ENCODE assay signal across 24 cellular contexts in the genomic region with DNA sequence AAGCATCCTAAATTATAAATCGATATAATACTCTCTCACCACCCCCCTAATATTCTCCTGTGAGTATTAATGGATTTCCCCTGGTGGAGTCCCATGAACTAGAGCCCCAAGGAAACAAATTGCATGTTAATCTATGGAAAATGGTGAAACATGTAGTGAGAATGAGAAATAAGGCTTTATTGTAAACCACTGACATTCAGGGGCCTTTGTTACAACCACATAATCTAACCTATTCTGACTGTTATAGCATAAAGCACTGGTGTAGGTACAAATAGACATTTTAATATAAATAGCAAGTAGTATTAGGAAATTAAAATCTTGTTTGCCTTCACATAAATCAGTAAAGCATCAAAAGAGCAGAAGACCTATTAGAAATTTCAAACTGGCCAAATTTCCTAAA.
"Had no signal": no experiment of that assay in that cellular context is flagged by ENCODE, and none has a peak within 500 bp of the region (broad histone marks: within the 10 kb centered on the region; RNA-seq: fewer than 3 reads in every experiment).

No MANE protein-coding gene starts in this region.

- H3K9me3 Mint-ChIP-seq: activated naive CD4-positive, alpha-beta T cell treated with anti-CD3 and anti-CD28 coated beads, Interleukin-2, amount 10 ng/mL, durations not matched to agents 7 days and 5 days; dendritic cell treated with granulocyte-macrophage colony-stimulating factor and Interleukin-4, amounts not matched to agents 40 ng/mL and 50 ng/mL, for 4 days; natural killer cell treated with Interleukin-12 subunit alpha and Interleukin-12 subunit beta and Interleukin-15 and Interleukin-18, amount 100 ng/mL, for 72 hours had no signal

- DNase-seq: activated CD4-positive, alpha-beta T cell treated with anti-CD3 and anti-CD28 coated beads for 4 hours; activated CD4-positive, alpha-beta T cell treated with anti-CD3 and anti-CD28 coated beads, Interleukin-2, amount 50 U/mL, for 4 hours; activated effector memory CD4-positive, alpha-beta T cell treated with anti-CD3 and anti-CD28 coated beads, Interleukin-2, amount 50 U/mL, for 16 hours; activated naive CD4-positive, alpha-beta T cell treated with anti-CD3 and anti-CD28 coated beads, Interleukin-2, amount 10 ng/mL, durations not matched to agents 7 days and 5 days; activated T-cell treated with anti-CD3 and anti-CD28 coated beads for 4 hours; amygdala; central memory CD4-positive, alpha-beta T cell; heart left ventricle; left ventricle myocardium inferior; right cardiac atrium; spleen; stomach; T-helper 9 cell; thyroid gland had no signal

- ATAC-seq: heart left ventricle; natural killer cell treated with Interleukin-12 subunit alpha and Interleukin-12 subunit beta and Interleukin-15 and Interleukin-18, amount 100 ng/mL, for 72 hours; right cardiac atrium had no signal

- H3K4me1 Mint-ChIP-seq: activated naive CD4-positive, alpha-beta T cell treated with anti-CD3 and anti-CD28 coated beads, Interleukin-2, amount 10 ng/mL, durations not matched to agents 7 days and 5 days had no signal

- H3K9me3 ChIP-seq: breast epithelium, esophagus muscularis mucosa, spleen, stomach, thyroid gland had no signal

- H3K4me3 Mint-ChIP-seq: activated naive CD4-positive, alpha-beta T cell treated with anti-CD3 and anti-CD28 coated beads, Interleukin-2, amount 10 ng/mL, durations not matched to agents 7 days and 5 days; activated T-helper 1 cell treated with anti-CD3 and anti-CD28 coated beads, Interleukin-12 subunit alpha, Interleukin-12 subunit beta, Interleukin-2, Interleukin-4 antibody, amounts not matched to agents 30 ng/mL and 10 ng/mL and 1 ng/mL, durations not matched to agents 14 hours and 24 hours and 36 hours; dendritic cell treated with granulocyte-macrophage colony-stimulating factor and Interleukin-4, amounts not matched to agents 40 ng/mL and 50 ng/mL, for 4 days; natural killer cell treated with Interleukin-12 subunit alpha and Interleukin-12 subunit beta and Interleukin-15 and Interleukin-18, amount 100 ng/mL, for 72 hours; T-helper 1 cell treated with Interleukin-12 subunit alpha and Interleukin-12 subunit beta and Interleukin-4 antibody, amounts not matched to agents 30 μg/mL and 1 μg/mL, for 36 hours had no signal

- H3K27ac Mint-ChIP-seq: activated naive CD4-positive, alpha-beta T cell treated with anti-CD3 and anti-CD28 coated beads, Interleukin-2, amount 10 ng/mL, durations not matched to agents 7 days and 5 days; activated T-helper 1 cell treated with anti-CD3 and anti-CD28 coated beads, Interleukin-12 subunit alpha, Interleukin-12 subunit beta, Interleukin-2, Interleukin-4 antibody, amounts not matched to agents 30 ng/mL and 10 ng/mL and 1 ng/mL, durations not matched to agents 14 hours and 24 hours and 36 hours; dendritic cell treated with granulocyte-macrophage colony-stimulating factor and Interleukin-4, amounts not matched to agents 40 ng/mL and 50 ng/mL, for 4 days; natural killer cell treated with Interleukin-12 subunit alpha and Interleukin-12 subunit beta and Interleukin-15 and Interleukin-18, amount 100 ng/mL, for 72 hours; T-helper 1 cell treated with Interleukin-12 subunit alpha and Interleukin-12 subunit beta and Interleukin-4 antibody, amounts not matched to agents 30 μg/mL and 1 μg/mL, for 36 hours had no signal

- H3K27ac ChIP-seq: breast epithelium, esophagus muscularis mucosa, foreskin keratinocyte, heart left ventricle, left ventricle myocardium inferior, spleen, stomach, thyroid gland, VCaP had no signal

- H3K4me3 ChIP-seq: breast epithelium, esophagus muscularis mucosa, heart left ventricle, left ventricle myocardium inferior, lung, spleen, stomach, thyroid gland had no signal

- FAIRE-seq: TTC549 had no signal

- H3K36me3 ChIP-seq: breast epithelium, esophagus muscularis mucosa, heart left ventricle, left ventricle myocardium inferior, spleen, stomach, thyroid gland had no signal

- H3K27me3 Mint-ChIP-seq: dendritic cell treated with granulocyte-macrophage colony-stimulating factor and Interleukin-4, amounts not matched to agents 40 ng/mL and 50 ng/mL, for 4 days had no signal

- H3K4me1 ChIP-seq: breast epithelium, esophagus muscularis mucosa, heart left ventricle, left ventricle myocardium inferior, spleen, stomach, thyroid gland had no signal

- H3K27me3 ChIP-seq: breast epithelium, esophagus muscularis mucosa, foreskin keratinocyte, heart left ventricle, spleen, stomach, thyroid gland had no signal

- H3K36me3 Mint-ChIP-seq: activated naive CD4-positive, alpha-beta T cell treated with anti-CD3 and anti-CD28 coated beads, Interleukin-2, amount 10 ng/mL, durations not matched to agents 7 days and 5 days; natural killer cell treated with Interleukin-12 subunit alpha and Interleukin-12 subunit beta and Interleukin-15 and Interleukin-18, amount 100 ng/mL, for 72 hours had no signal
